In the genomic region with DNA sequence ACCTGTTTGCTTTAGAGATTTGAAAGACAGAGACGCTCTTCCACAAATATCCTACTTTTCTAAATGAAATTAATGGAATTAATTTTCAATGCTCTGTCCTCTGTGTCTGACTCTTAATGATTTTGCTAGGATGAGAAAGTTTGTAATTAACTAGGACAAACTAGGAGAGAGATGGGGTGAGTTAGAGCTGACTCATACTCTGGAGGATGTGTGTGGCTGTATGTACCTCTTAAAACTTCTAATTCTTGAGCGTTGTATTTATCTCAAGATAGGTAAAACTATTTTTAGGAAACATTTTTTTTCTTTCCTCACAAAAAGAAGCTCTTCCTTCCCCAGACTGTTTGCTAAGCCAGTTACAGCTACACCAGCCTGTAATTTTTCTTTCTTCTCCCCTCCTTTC, we compare ENCODE assay signal across 28 cellular contexts.
DNase-seq lines count a peak whose midpoint lies in the region; ATAC-seq, FAIRE-seq and TF ChIP-seq lines count a peak whose summit lies in the region.
"Had no signal": no experiment of that assay in that cellular context is flagged by ENCODE, and none has a peak within 500 bp of the region (broad histone marks: within the 10 kb centered on the region; RNA-seq: fewer than 3 reads in every experiment).

No MANE protein-coding gene starts in this region.

- no peaks in the 10 kb centered on the region for H3K36me3 Mint-ChIP-seq in T-cell
- H3K36me3 Mint-ChIP-seq: CD14-positive monocyte; CD4-positive, alpha-beta memory T cell; CD4-positive, CD25-positive, alpha-beta regulatory T cell; CD8-positive, alpha-beta memory T cell had no signal

- H3K4me1 ChIP-seq in PC-3 (ENCODE audit: insufficient read depth, low read length) (no peaks in the 10 kb centered on the region; the same call in 1 of the 2 replicates), osteoblast (ENCODE audit: insufficient read depth, low read length) (no peaks in the 10 kb centered on the region)
- H3K4me1 ChIP-seq: BE2C, BLaER1 had no signal

- no TSS peak for BruUV-seq in PC-3 (replicated peaks; lab: Mats Ljungman, UMichigan)

- ATAC-seq in PC-3 (peak; percentile 92), T-cell (replicated peaks in 1 of 4) (no peak)
- ATAC-seq: GM12878 had no signal

- H3K36me3 ChIP-seq in PC-3 (ENCODE audit: low read depth, low read length): no peaks in the 10 kb centered on the region
- H3K36me3 ChIP-seq in bronchial epithelial cell (ENCODE audit: control insufficient read depth, insufficient read depth, low read length): no peaks in the 10 kb centered on the region
- no peaks in the 10 kb centered on the region for H3K36me3 ChIP-seq in osteoblast (ENCODE audit: insufficient read depth, low read length)
- H3K36me3 ChIP-seq: BE2C, BLaER1 had no signal

- peaks cover 7 to 27% (median 8%) of the 10 kb centered on the region in 3 donors for H3K9me3 Mint-ChIP-seq in T-cell

- H3K79me2 ChIP-seq in PC-3 (ENCODE audit: low read length) (no peaks in the 10 kb centered on the region), osteoblast (ENCODE audit: insufficient read depth, low read length) (no peaks in the 10 kb centered on the region)

- no peaks in the 10 kb centered on the region for H3K4me1 Mint-ChIP-seq in T-cell
- H3K4me1 Mint-ChIP-seq: CD14-positive monocyte; CD4-positive, alpha-beta memory T cell; CD4-positive, CD25-positive, alpha-beta regulatory T cell; CD8-positive, alpha-beta memory T cell had no signal

- H3K4me2 ChIP-seq in PC-3 (ENCODE audit: low read length) (no peak overlapping the region), osteoblast (ENCODE audit: insufficient read depth, low read length) (no peak overlapping the region)
- H3K4me2 ChIP-seq: BLaER1 had no signal

- H4K20me1 ChIP-seq in PC-3 (ENCODE audit: low read length): no peaks in the 10 kb centered on the region
- no peaks in the 10 kb centered on the region for H4K20me1 ChIP-seq in osteoblast (ENCODE audit: insufficient read depth, low read length)
- H4K20me1 ChIP-seq: BLaER1 had no signal

- H2AFZ ChIP-seq in PC-3 (ENCODE audit: low read length) (no peak overlapping the region), osteoblast (ENCODE audit: low read length) (no peak overlapping the region)

- no peak for FAIRE-seq in bronchial epithelial cell (lab: Jason Lieb, UNC)
- FAIRE-seq: A204.1, GM12878, GM12892 had no signal

- DNase-seq in A172 (ENCODE audit: low spot score): peak; percentile 1
- DNase-seq in PC-3: peak; percentile 58
- peak; percentile 26 for DNase-seq in bronchial epithelial cell (ENCODE audit: low read depth)
- peak; percentile 2 for DNase-seq in osteoblast (ENCODE audit: insufficient read length, low spot score, missing footprints)
- no peak for DNase-seq in NCI-H748 (lab: John Stamatoyannopoulos, UW; ENCODE audit: unreplicated experiment)
- DNase-seq in NCI-H128 (lab: John Stamatoyannopoulos, UW; ENCODE audit: unreplicated experiment): no peak
- no peak for DNase-seq in T-cell
- DNase-seq in cortex of kidney (lab: John Stamatoyannopoulos, UW): no peak
- DNase-seq: ACHN; BE2C; C1 segment of cervical spinal cord; CD4-positive, alpha-beta memory T cell; CD4-positive, CD25-positive, alpha-beta regulatory T cell; CD8-positive, alpha-beta memory T cell; COR-L47; DMS 273 treated with DMSO at 0.1 percent for 48 hours; DMS153; DMS53; DMS79; DND-41; EL; GDM1 had no signal

- POLR2A ChIA-PET in PC-3 (lab: Charles Lee; ENCODE audit: unreplicated experiment) (interaction anchor here (0.5 kb wide), 1 partner anchor 810 kb away, joined by 3 read pairs; no protein-coding TSS in a partner anchor), T-cell (lab: Charles Lee) (no interaction called here)

- peaks cover 26% of the 10 kb centered on the region for H3K27me3 ChIP-seq in PC-3 (ENCODE audit: low read length)
- no peaks in the 10 kb centered on the region for H3K27me3 ChIP-seq in bronchial epithelial cell (ENCODE audit: control insufficient read depth, insufficient read depth, low read length)
- H3K27me3 ChIP-seq in osteoblast (ENCODE audit: insufficient read depth, low read length): no peaks in the 10 kb centered on the region
- H3K27me3 ChIP-seq: BE2C, BLaER1 had no signal

- no peak overlapping the region for H3K27ac Mint-ChIP-seq in T-cell
- H3K27ac Mint-ChIP-seq: CD14-positive monocyte; CD4-positive, alpha-beta memory T cell; CD4-positive, CD25-positive, alpha-beta regulatory T cell had no signal

- TF ChIP-seq CTCF in PC-3 (conservative IDR thresholded peaks at IDR 0.05; ENCODE audit: low read depth, low read length): no peak
- no peak for TF ChIP-seq CTCF in bronchial epithelial cell (IDR thresholded peaks at IDR 0.05; ENCODE audit: insufficient read depth, low read length, severe bottlenecking)
- TF ChIP-seq CTCF in osteoblast (IDR thresholded peaks at IDR 0.05; ENCODE audit: extremely low read depth, low read depth, low read length): no peak

- H3F3A ChIP-seq in PC-3 (ENCODE audit: low read length, unreplicated experiment): no peaks in the 10 kb centered on the region

- intact Hi-C loops in PC-3 (cut with micrococcal nuclease): no loop called here

- CTCF ChIA-PET in PC-3 (lab: Charles Lee): no interaction called here
- CTCF ChIA-PET in T-cell (lab: Charles Lee): interaction anchor here in 1 of 2 donors (0.6 kb wide), 1 partner anchor 700 kb away, joined by 3 read pairs; no protein-coding TSS in a partner anchor

- H3K9me3 ChIP-seq in PC-3 (ENCODE audit: low read length) (no peaks in the 10 kb centered on the region), osteoblast (ENCODE audit: low read depth, low read length) (no peaks in the 10 kb centered on the region)
- H3K9me3 ChIP-seq: BE2C had no signal

- H3K9ac ChIP-seq in PC-3 (ENCODE audit: low read length): no peak overlapping the region
- H3K9ac ChIP-seq: BLaER1 had no signal

- H3K27ac ChIP-seq in PC-3 (ENCODE audit: low read length) (no peak overlapping the region), osteoblast (ENCODE audit: low read depth, low read length) (no peak overlapping the region)
- H3K27ac ChIP-seq: 22Rv1, BLaER1 had no signal

- H3K9me2 ChIP-seq in PC-3 (replicated peaks; ENCODE audit: low read length): no peaks in the 10 kb centered on the region

- H3K4me3 ChIP-seq in PC-3 (ENCODE audit: low read length) (no peak overlapping the region), bronchial epithelial cell (ENCODE audit: low read depth, low read length) (no peak overlapping the region), osteoblast (ENCODE audit: insufficient read depth, low read length) (no peak overlapping the region)
- H3K4me3 ChIP-seq: BLaER1, GM12878 had no signal

- H3K4me3 Mint-ChIP-seq in T-cell: no peak overlapping the region
- H3K4me3 Mint-ChIP-seq: CD14-positive monocyte; CD4-positive, alpha-beta memory T cell; CD4-positive, CD25-positive, alpha-beta regulatory T cell; CD8-positive, alpha-beta memory T cell had no signal

- H3K27me3 Mint-ChIP-seq in T-cell: no peaks in the 10 kb centered on the region
- H3K27me3 Mint-ChIP-seq: CD4-positive, alpha-beta memory T cell; CD4-positive, CD25-positive, alpha-beta regulatory T cell; CD8-positive, alpha-beta memory T cell had no signal

Comparison
In these comparisons a context has a peak if more than half of its experiments do, and no peak if none do; other contexts are left out.
1. DNase-seq: peak in A172 (single experiment), PC-3 (single experiment), bronchial epithelial cell (single experiment) and osteoblast (single experiment); none in NCI-H748 (single experiment), NCI-H128 (single experiment), T-cell (0 of 34) and cortex of kidney (single experiment).